1 cellular context compared by ENCODE assay signal in genomic region chr13:46354143-46355087, GRCh38.
TF ChIP-seq lines count a peak whose summit lies in the region.

No MANE protein-coding gene starts in this region.

TF ChIP-seq in SK-N-SH, 30 proteins besides CTCF, POLR2A, EP300 and RAD21 (continued from another document):
- TF ChIP-seq ZBTB33 (IDR thresholded peaks at IDR 0.05; ENCODE audit: borderline replicate concordance, low read depth) (peak; percentile 74; the same call in 1 of the 2 replicates), TEAD4 (IDR thresholded peaks at IDR 0.05; ENCODE audit: borderline replicate concordance, insufficient read depth) (peak; percentile 81), MAX (IDR thresholded peaks at IDR 0.05; ENCODE audit: low read depth) (no peak), RCOR1 (IDR thresholded peaks at IDR 0.05; ENCODE audit: low read length) (no peak), YY1 (IDR thresholded peaks at IDR 0.05; ENCODE audit: low read depth) (no peak; the same call in 1 of the 2 replicates), USF1 (IDR thresholded peaks at IDR 0.05; ENCODE audit: borderline replicate concordance, low read depth) (0 out of 2 replicates have a peak, but pooled peaks have one; percentile 50), ELF1 (IDR thresholded peaks at IDR 0.05) (no peak), IRF3 (IDR thresholded peaks at IDR 0.05; ENCODE audit: low read depth, low read length) (no peak), GATA2 (CRISPR knock-in tag; IDR thresholded peaks at IDR 0.05) (no peak)
